In genomic region chr21:26806734-26807372, GRCh38 we compare ENCODE assay signal across 17 cellular contexts. TPM values are rescaled to one million over a fixed set of nuclear protein-coding genes. Genes with fewer than 3 reads are reported as not detected.
DNase-seq lines count a peak whose midpoint lies in the region; ATAC-seq, FAIRE-seq and TF ChIP-seq lines count a peak whose summit lies in the region.
"Had no signal": no experiment of that assay in that cellular context is flagged by ENCODE, and none has a peak within 500 bp of the region (broad histone marks: within the 10 kb centered on the region; RNA-seq: fewer than 3 reads in every experiment).

No MANE protein-coding gene starts in this region.

- H2BK120ac ChIP-seq in H9 (ENCODE audit: low read depth, low read length, poor library complexity, severe bottlenecking) = no peak overlapping the region

- no peak overlapping the region for H3K23ac ChIP-seq in H9 (ENCODE audit: insufficient read length, low read depth, low read length)

- no peak for DNase-seq in T-helper 2 cell treated with Interferon-gamma antibody and Interleukin-4, amounts not matched to agents 5 μg/mL and 100 μg/mL, for 36 hours (ENCODE audit: low spot score)
- DNase-seq in T-helper 2 cell (no peak), RCC 7860 (ENCODE audit: low spot score) (peak; percentile 35), epithelial cell of prostate (ENCODE audit: low read depth, low spot score) (peak; percentile 66), urothelium cell line (ENCODE audit: low spot score) (peak; percentile 43), H9 (no peak)
- no peak for DNase-seq in central memory CD4-positive, alpha-beta T cell
- DNase-seq: activated CD8-positive, alpha-beta T cell treated with anti-CD3 and anti-CD28 coated beads, Interleukin-2, amount 10 ng/mL, durations not matched to agents 7 days and 5 days; aorta; CD4-positive, alpha-beta memory T cell; left lung; MM.1S; naive thymus-derived CD8-positive, alpha-beta T cell; NCI-H2081 treated with DMSO at 0.1 percent for 48 hours; SIG-M5 had no signal

- H3K27me3 Mint-ChIP-seq in T-helper 2 cell treated with Interferon-gamma antibody and Interleukin-4, amounts not matched to agents 5 μg/mL and 100 μg/mL, for 36 hours (ENCODE audit: low read depth) = peaks cover 2% of the 10 kb centered on the region
- H3K27me3 Mint-ChIP-seq in H9 (ENCODE audit: low read depth) = no peaks in the 10 kb centered on the region; the same call in 1 of the 2 replicates

- FAIRE-seq in RCC 7860 (lab: Jason Lieb, UNC) = no peak
- no peak for FAIRE-seq in urothelium cell line (lab: Jason Lieb, UNC)
- FAIRE-seq: A549 had no signal

- H3K4me1 ChIP-seq in H9 (ENCODE audit: insufficient read depth, low read length) = no peaks in the 10 kb centered on the region
- H3K4me1 ChIP-seq: A549 had no signal

- no peak overlapping the region for H4K5ac ChIP-seq in H9 (ENCODE audit: insufficient read length, low read depth, low read length)

- peak overlapping the region; percentile 45 for H3K4me3 Mint-ChIP-seq in T-helper 2 cell treated with Interferon-gamma antibody and Interleukin-4, amounts not matched to agents 5 μg/mL and 100 μg/mL, for 36 hours
- H3K4me3 Mint-ChIP-seq in H9 = no peak overlapping the region
- H3K4me3 Mint-ChIP-seq: activated CD8-positive, alpha-beta T cell treated with anti-CD3 and anti-CD28 coated beads, Interleukin-2, amount 10 ng/mL, durations not matched to agents 7 days and 5 days; CD4-positive, alpha-beta memory T cell had no signal

- H2AK5ac ChIP-seq in H9 (ENCODE audit: insufficient read length, low read length) = no peak overlapping the region

- no peak overlapping the region for H4K8ac ChIP-seq in H9 (replicated peaks; ENCODE audit: insufficient read length, low read depth, low read length)

- H3K27me3 ChIP-seq in H9 (ENCODE audit: insufficient read depth, low read length) = no peaks in the 10 kb centered on the region
- H3K27me3 ChIP-seq: left lung had no signal

- no peaks in the 10 kb centered on the region for H3K23me2 ChIP-seq in H9 (ENCODE audit: insufficient read length, low read depth, low read length, poor library complexity, severe bottlenecking)

- H2BK5ac ChIP-seq in H9 (ENCODE audit: insufficient read length, low read length) = no peak overlapping the region

- no peaks in the 10 kb centered on the region for H3K79me1 ChIP-seq in H9 (ENCODE audit: insufficient read depth, low read depth, low read length, poor library complexity, severe bottlenecking)

- no peak overlapping the region for H2AFZ ChIP-seq in H9 (ENCODE audit: low read length)

- H3K79me2 ChIP-seq in H9 (ENCODE audit: insufficient read depth, low read length) = no peaks in the 10 kb centered on the region

- no peak overlapping the region for H3K4me2 ChIP-seq in H9 (ENCODE audit: insufficient read depth, insufficient read length, low read length)
- H3K4me2 ChIP-seq: A549 had no signal

- H4K20me1 ChIP-seq in H9 (ENCODE audit: control insufficient read depth, insufficient read depth, insufficient read length) = no peaks in the 10 kb centered on the region

- WGBS in H9 (ENCODE audit: extremely low coverage, insufficient read length, low lambda C conversion rate) = no CpG with 5 or more reads among the region's 6 CpGs

- H3K9ac ChIP-seq in H9 (ENCODE audit: extremely low read depth, insufficient read length, low read length) = no peak overlapping the region

- no peak for TF ChIP-seq CTCF in H9 (conservative IDR thresholded peaks at IDR 0.05)

- H3K4me1 Mint-ChIP-seq in T-helper 2 cell treated with Interferon-gamma antibody and Interleukin-4, amounts not matched to agents 5 μg/mL and 100 μg/mL, for 36 hours (ENCODE audit: low read depth) = peaks cover 7% of the 10 kb centered on the region
- H3K4me1 Mint-ChIP-seq in H9 = peaks cover 7% of the 10 kb centered on the region in 2 experiments
- H3K4me1 Mint-ChIP-seq: CD4-positive, alpha-beta memory T cell; naive thymus-derived CD8-positive, alpha-beta T cell had no signal

- ATAC-seq in GM21529 (IDR thresholded peaks at IDR 0.05; ENCODE audit: unreplicated experiment) = no peak
- ATAC-seq: A549; activated CD8-positive, alpha-beta T cell treated with anti-CD3 and anti-CD28 coated beads, Interleukin-2, amount 10 ng/mL, durations not matched to agents 7 days and 5 days; left lung; naive thymus-derived CD8-positive, alpha-beta T cell had no signal

- peak overlapping the region; percentile 55 for H3K27ac ChIP-seq in epithelial cell of prostate
- no peak overlapping the region for H3K27ac ChIP-seq in H9 (ENCODE audit: insufficient read length, low read depth, low read length)
- H3K27ac ChIP-seq: A549, left lung had no signal

- H3K14ac ChIP-seq in H9 (ENCODE audit: insufficient read depth, low read length) = no peak overlapping the region

- H3K4ac ChIP-seq in H9 (ENCODE audit: low read depth, low read length) = no peak overlapping the region

- no peaks in the 10 kb centered on the region for H3K9me3 Mint-ChIP-seq in T-helper 2 cell treated with Interferon-gamma antibody and Interleukin-4, amounts not matched to agents 5 μg/mL and 100 μg/mL, for 36 hours
- H3K9me3 Mint-ChIP-seq in H9 = no peaks in the 10 kb centered on the region
- H3K9me3 Mint-ChIP-seq: naive thymus-derived CD8-positive, alpha-beta T cell had no signal

- H4K91ac ChIP-seq in H9 (ENCODE audit: insufficient read length, low read depth, low read length) = no peak overlapping the region

- H3K18ac ChIP-seq in H9 (ENCODE audit: insufficient read length, low read depth, low read length) = no peak overlapping the region

- no peak overlapping the region for H2BK12ac ChIP-seq in H9 (ENCODE audit: insufficient read length, low read depth, low read length)

- no peak overlapping the region for H2BK15ac ChIP-seq in H9 (ENCODE audit: low read depth, low read length)

- no peak overlapping the region for H3T11ph ChIP-seq in H9 (ENCODE audit: low read length)

- peak overlapping the region; percentile 74 for H3K27ac Mint-ChIP-seq in T-helper 2 cell treated with Interferon-gamma antibody and Interleukin-4, amounts not matched to agents 5 μg/mL and 100 μg/mL, for 36 hours
- no peak overlapping the region for H3K27ac Mint-ChIP-seq in H9
- H3K27ac Mint-ChIP-seq: activated CD8-positive, alpha-beta T cell treated with anti-CD3 and anti-CD28 coated beads, Interleukin-2, amount 10 ng/mL, durations not matched to agents 7 days and 5 days; CD4-positive, alpha-beta memory T cell had no signal

- H3K9me3 ChIP-seq in H9 (ENCODE audit: control insufficient read depth, low read depth, low read length) = no peaks in the 10 kb centered on the region
- H3K9me3 ChIP-seq: A549, left lung had no signal

- no peak overlapping the region for H3K56ac ChIP-seq in H9 (ENCODE audit: insufficient read length, low read depth, low read length)

- no peak overlapping the region for H2BK20ac ChIP-seq in H9 (ENCODE audit: low read depth, low read length, poor library complexity, severe bottlenecking)

- no peaks in the 10 kb centered on the region for H3K36me3 Mint-ChIP-seq in T-helper 2 cell treated with Interferon-gamma antibody and Interleukin-4, amounts not matched to agents 5 μg/mL and 100 μg/mL, for 36 hours (ENCODE audit: low read depth)
- H3K36me3 Mint-ChIP-seq in H9 (ENCODE audit: insufficient read depth in 1 of 3, low read depth in 3 of 3) = no peaks in the 10 kb centered on the region
- H3K36me3 Mint-ChIP-seq: CD4-positive, alpha-beta memory T cell; naive thymus-derived CD8-positive, alpha-beta T cell had no signal

RNA-seq across cellular contexts. Expression of gene ADAMTS1, which starts 38.4 kb away (rescaled TPM):
- total RNA-seq in H9 (2021) = 17.8 and 17.9 TPM in 2 replicates
- total RNA-seq: CD4-positive, alpha-beta memory T cell; naive thymus-derived CD8-positive, alpha-beta T cell had no signal

Comparison
In these comparisons a context has a peak if more than half of its experiments do, and no peak if none do; other contexts are left out.
1. DNase-seq: peak in RCC 7860 (single experiment), epithelial cell of prostate (single experiment) and urothelium cell line (single experiment); none in T-helper 2 cell treated with Interferon-gamma antibody and Interleukin-4, amounts not matched to agents 5 μg/mL and 100 μg/mL, for 36 hours (single experiment), T-helper 2 cell (0 of 5), H9 (single experiment) and central memory CD4-positive, alpha-beta T cell (single experiment).